11 cellular contexts compared by ENCODE assay signal in the genomic region with DNA sequence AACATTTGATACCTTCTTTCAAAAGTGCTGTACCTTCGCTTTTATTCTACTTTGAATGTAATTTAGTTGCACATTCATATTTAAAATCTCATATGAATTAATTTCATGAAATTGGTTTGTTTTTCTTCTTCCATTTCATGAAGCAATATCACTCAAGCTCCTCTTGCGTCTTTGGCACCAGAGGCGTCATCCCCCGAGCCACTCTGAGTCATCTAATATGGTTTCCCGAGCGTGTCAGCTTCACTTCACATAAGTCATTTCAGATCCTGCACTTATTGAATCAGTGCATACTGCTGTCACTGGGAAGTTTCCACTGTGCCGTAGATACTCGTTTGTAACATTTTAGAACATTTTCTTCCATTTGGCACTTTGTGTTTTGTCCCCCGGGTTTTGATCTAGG.
DNase-seq lines count a peak whose midpoint lies in the region; FAIRE-seq and TF ChIP-seq lines count a peak whose summit lies in the region.
"Had no signal": no experiment of that assay in that cellular context is flagged by ENCODE, and none has a peak within 500 bp of the region (broad histone marks: within the 10 kb centered on the region; RNA-seq: fewer than 3 reads in every experiment).

No MANE protein-coding gene starts in this region.

- H3K4me3 ChIP-seq in AG10803 (ENCODE audit: low read length), result no peak overlapping the region
- H3K4me3 ChIP-seq: SK-N-MC had no signal

- DNase-seq in AG10803 (ENCODE audit: low read depth) (peak; percentile 35), H54 (ENCODE audit: insufficient read length, low spot score) (no peak), amniotic epithelial cell (ENCODE audit: low read depth) (peak; percentile 73), NCI-H187 (lab: John Stamatoyannopoulos, UW) (no peak), NCI-H1436 (lab: John Stamatoyannopoulos, UW) (no peak), NCI-H526 (lab: John Stamatoyannopoulos, UW) (no peak)
- DNase-seq: NCI-H774, substantia nigra had no signal

- FAIRE-seq in H54 (lab: Jason Lieb, UNC), result peak; percentile 52
- FAIRE-seq in islet of Langerhans (lab: Jason Lieb, UNC), result peak; percentile 94
- FAIRE-seq: GM19239 had no signal

- TF ChIP-seq CTCF in AG10803 (conservative IDR thresholded peaks at IDR 0.05; ENCODE audit: low read length), result no peak

- no peak for TF ChIP-seq POLR2A in H54 (IDR thresholded peaks at IDR 0.05; ENCODE audit: low read depth, low read length)

Comparison
In these comparisons a context has a peak if more than half of its experiments do, and no peak if none do; other contexts are left out.
1. DNase-seq: peak in AG10803 (single experiment) and amniotic epithelial cell (single experiment); none in H54 (single experiment), NCI-H187 (0 of 2), NCI-H1436 (single experiment) and NCI-H526 (0 of 2).